Comparison of ENCODE assay signal across 6 cellular contexts in the genomic region with DNA sequence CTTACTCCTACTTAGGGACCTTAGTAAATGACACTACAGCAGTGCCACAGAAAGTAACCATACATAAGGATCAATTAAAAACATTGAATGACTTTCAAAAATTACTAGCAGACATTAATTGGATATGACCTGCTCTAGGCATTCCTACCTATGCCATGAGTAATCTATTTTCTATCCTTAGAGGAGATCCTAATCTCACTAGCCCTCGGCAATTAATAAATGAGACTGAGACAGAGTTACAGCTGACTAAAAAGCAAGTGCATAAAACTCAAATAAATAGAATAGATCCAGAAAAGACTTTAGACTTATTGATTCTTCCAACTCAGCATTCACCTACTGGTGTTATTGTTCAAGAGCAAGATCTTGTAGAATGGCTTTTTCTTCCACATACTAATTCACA.
DNase-seq lines count a peak whose midpoint lies in the region; ATAC-seq and TF ChIP-seq lines count a peak whose summit lies in the region.
"Not testable (repeated sequence)": the region's sequence is repeated elsewhere in the genome, so short reads cannot be mapped to it uniquely, and the experiment has no call there.

No MANE protein-coding gene starts in this region.

- BruUV-seq in mammary epithelial cell (replicated peaks; lab: Mats Ljungman, UMichigan): not testable (repeated sequence)

- not testable (repeated sequence) for H3K4me2 ChIP-seq in mammary epithelial cell (ENCODE audit: insufficient read depth, low read depth, low read length)

- not testable (repeated sequence) for H3K27me3 ChIP-seq in RWPE2 (ENCODE audit: insufficient read depth, poor library complexity, severe bottlenecking); mammary epithelial cell (ENCODE audit: insufficient read depth, low read length)

- ATAC-seq in RWPE2 (ENCODE audit: low read depth): not testable (repeated sequence)

- TF ChIP-seq CTCF in HFFc6 (IDR thresholded peaks at IDR 0.05); RWPE2 (IDR thresholded peaks at IDR 0.05; ENCODE audit: poor library complexity, severe bottlenecking); mammary epithelial cell (conservative IDR thresholded peaks at IDR 0.05 in 1 of 2, IDR thresholded peaks at IDR 0.05 in 1 of 2; ENCODE audit: extremely low read depth in 1 of 2, insufficient read depth in 1 of 2, low read depth in 1 of 2, low read length in 2 of 2): not testable (repeated sequence)

- H3K4me1 ChIP-seq in RWPE2 (ENCODE audit: insufficient read depth, poor library complexity, severe bottlenecking): peaks cover 32% of the 10 kb centered on the region
- not testable (repeated sequence) for H3K4me1 ChIP-seq in mammary epithelial cell (ENCODE audit: insufficient read depth, low read length)

- dilution Hi-C loops in mammary epithelial cell (cut with HindIII; ENCODE audit: low sequenced_read_pairs): loop anchor here (5.0 kb wide), 1 partner anchor 44 kb away; no protein-coding TSS in a partner anchor

- H2AFZ ChIP-seq in mammary epithelial cell (ENCODE audit: low read depth, low read length): not testable (repeated sequence)

- H3K27ac ChIP-seq in RWPE2 (ENCODE audit: poor library complexity, severe bottlenecking) (peak overlapping the region; percentile 61), epithelial cell of prostate (peak overlapping the region; percentile 37)
- H3K27ac ChIP-seq in mammary epithelial cell (ENCODE audit: insufficient read depth, low read depth, low read length): not testable (repeated sequence)

- CTCF ChIA-PET in mammary epithelial cell (lab: Charles Lee; ENCODE audit: low non-redundant PET): not testable (repeated sequence)

- H3K9ac ChIP-seq in mammary epithelial cell (ENCODE audit: insufficient read depth, low read length): not testable (repeated sequence)

- DNase-seq in ELR (ENCODE audit: low read depth): peak; percentile 32
- DNase-seq in HFFc6; RWPE2 (ENCODE audit: low spot score); epithelial cell of prostate (ENCODE audit: low read depth, low spot score): not testable (repeated sequence)
- peak; percentile 61 for DNase-seq in M059J (ENCODE audit: low read depth)
- DNase-seq in mammary epithelial cell: peak; percentile 46

- intact Hi-C loops in mammary epithelial cell (cut with micrococcal nuclease): loop anchor here (2.0 kb wide), 1 partner anchor 14 kb away; no protein-coding TSS in a partner anchor

- not testable (repeated sequence) for H3K79me2 ChIP-seq in mammary epithelial cell (ENCODE audit: insufficient read depth, low read length)

- H4K20me1 ChIP-seq in mammary epithelial cell (ENCODE audit: insufficient read depth, low read length): not testable (repeated sequence)

- in situ Hi-C loops in mammary epithelial cell (cut with MboI; ENCODE audit: low sequenced_read_pairs in 2 of 2): loop anchor here (25.0 kb wide), 1 partner anchor 526 kb away; no protein-coding TSS in a partner anchor

- peaks cover 29% of the 10 kb centered on the region for H3K36me3 Mint-ChIP-seq in HFFc6 (ENCODE audit: low read depth)

- H3K4me1 Mint-ChIP-seq in HFFc6 (ENCODE audit: low read depth): peaks cover 67% of the 10 kb centered on the region

- H3K9me3 ChIP-seq in RWPE2 (ENCODE audit: severe bottlenecking); mammary epithelial cell (replicated peaks; ENCODE audit: insufficient read depth, low read length): not testable (repeated sequence)

- not testable (repeated sequence) for H3K4me3 ChIP-seq in RWPE2 (ENCODE audit: severe bottlenecking); mammary epithelial cell (replicated peaks in 1 of 3; ENCODE audit: insufficient read depth in 1 of 3, low read depth in 2 of 3, low read length in 3 of 3)

- peak overlapping the region; percentile 36; the same call in 1 of the 2 replicates for H3K4me3 Mint-ChIP-seq in HFFc6

- 44% methylated on average over 1 of the region's 1 CpG for WGBS in mammary epithelial cell (ENCODE audit: low coverage, missing lambda C conversion rate)

- H3K36me3 ChIP-seq in RWPE2 (ENCODE audit: low read depth); mammary epithelial cell (ENCODE audit: insufficient read depth, low read length): not testable (repeated sequence)

- peaks cover 37% of the 10 kb centered on the region for H3K9me3 Mint-ChIP-seq in HFFc6

- H3K27me3 Mint-ChIP-seq in HFFc6 (ENCODE audit: insufficient read depth): not testable (repeated sequence)

- H3K27ac Mint-ChIP-seq in HFFc6: peak overlapping the region; percentile 25
